ENCODE assay signal across 11 cellular contexts in the genomic region with DNA sequence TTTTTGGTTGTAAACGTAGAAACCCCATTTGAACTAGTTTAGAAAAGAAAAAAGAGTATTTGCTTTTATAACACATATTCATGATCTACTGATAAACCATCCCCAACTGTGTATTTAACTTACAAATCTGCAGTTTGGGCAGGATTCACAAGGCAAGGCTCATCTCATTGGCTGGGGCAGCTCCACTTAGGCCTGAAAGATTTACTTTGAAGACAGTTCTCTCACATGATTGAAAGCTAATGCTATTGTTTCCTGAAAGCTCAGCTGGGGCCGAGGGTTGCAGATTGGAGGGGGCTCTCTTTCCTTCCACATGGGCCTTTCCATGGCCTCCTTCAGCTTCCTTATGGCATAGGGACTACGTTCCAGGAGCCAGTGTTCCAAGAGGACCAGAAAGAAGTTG. TPM values are rescaled to one million over a fixed set of nuclear protein-coding genes. Genes with fewer than 3 reads are reported as not detected.
DNase-seq lines count a peak whose midpoint lies in the region; ATAC-seq and TF ChIP-seq lines count a peak whose summit lies in the region.
"Had no signal": no experiment of that assay in that cellular context is flagged by ENCODE, and none has a peak within 500 bp of the region (broad histone marks: within the 10 kb centered on the region; RNA-seq: fewer than 3 reads in every experiment).

No MANE protein-coding gene starts in this region.

- no peaks in the 10 kb centered on the region for H3K36me3 ChIP-seq in BE2C

- peak overlapping the region; percentile 93 for H3K27ac Mint-ChIP-seq in activated T-cell treated with anti-CD3 and anti-CD28 coated beads, Interleukin-2, amount 50 U/mL, for 72 hours
- peak overlapping the region; percentile 94 for H3K27ac Mint-ChIP-seq in activated CD8-positive, alpha-beta T cell treated with anti-CD3 and anti-CD28 coated beads for 36 hours
- peak overlapping the region; percentile 95 for H3K27ac Mint-ChIP-seq in stimulated activated effector memory CD8-positive, alpha-beta T cell treated with anti-CD3 and anti-CD28 coated beads, Interleukin-12 subunit alpha, Interleukin-12 subunit beta, amount 100 ng/mL, for 72 hours
- H3K27ac Mint-ChIP-seq: WTC11 had no signal

- H3K36me3 Mint-ChIP-seq in activated T-cell treated with anti-CD3 and anti-CD28 coated beads, Interleukin-2, amount 50 U/mL, for 72 hours (ENCODE audit: insufficient read depth in 2 of 2), result peaks cover 6 to 26% of the 10 kb centered on the region in 2 donors
- peaks cover 32% of the 10 kb centered on the region for H3K36me3 Mint-ChIP-seq in activated CD8-positive, alpha-beta T cell treated with anti-CD3 and anti-CD28 coated beads for 36 hours (ENCODE audit: low read depth)
- H3K36me3 Mint-ChIP-seq in stimulated activated effector memory CD8-positive, alpha-beta T cell treated with anti-CD3 and anti-CD28 coated beads, Interleukin-12 subunit alpha, Interleukin-12 subunit beta, amount 100 ng/mL, for 72 hours, result no peaks in the 10 kb centered on the region

- H3K4me1 ChIP-seq in BE2C, result no peaks in the 10 kb centered on the region

- CTCF ChIA-PET in activated CD8-positive, alpha-beta T cell treated with anti-CD3 and anti-CD28 coated beads for 36 hours (lab: Charles Lee), result interaction anchor here (1.5 to 1.7 kb wide), 2 partner anchors 14 to 83 kb away, joined by 4 to 6 read pairs; no protein-coding TSS in a partner anchor

- H3K4me1 Mint-ChIP-seq in activated T-cell treated with anti-CD3 and anti-CD28 coated beads, Interleukin-2, amount 50 U/mL, for 72 hours (ENCODE audit: low read depth), result peaks cover 44% of the 10 kb centered on the region
- peaks cover 55% of the 10 kb centered on the region for H3K4me1 Mint-ChIP-seq in activated CD8-positive, alpha-beta T cell treated with anti-CD3 and anti-CD28 coated beads for 36 hours (ENCODE audit: low read depth)
- H3K4me1 Mint-ChIP-seq in stimulated activated effector memory CD8-positive, alpha-beta T cell treated with anti-CD3 and anti-CD28 coated beads, Interleukin-12 subunit alpha, Interleukin-12 subunit beta, amount 100 ng/mL, for 72 hours, result peaks cover 39% of the 10 kb centered on the region

- H3K27me3 ChIP-seq in BE2C, result no peaks in the 10 kb centered on the region

- peak overlapping the region; percentile 65 to 84 for H3K4me3 Mint-ChIP-seq in activated T-cell treated with anti-CD3 and anti-CD28 coated beads, Interleukin-2, amount 50 U/mL, for 72 hours
- peak overlapping the region; percentile 72 for H3K4me3 Mint-ChIP-seq in activated CD8-positive, alpha-beta T cell treated with anti-CD3 and anti-CD28 coated beads for 36 hours
- H3K4me3 Mint-ChIP-seq in stimulated activated effector memory CD8-positive, alpha-beta T cell treated with anti-CD3 and anti-CD28 coated beads, Interleukin-12 subunit alpha, Interleukin-12 subunit beta, amount 100 ng/mL, for 72 hours, result peak overlapping the region; percentile 64
- H3K4me3 Mint-ChIP-seq: WTC11 had no signal

- no peak overlapping the region for H3K27ac ChIP-seq in caudate nucleus (ENCODE audit: low read depth, low read length)

- no peak overlapping the region for H3K4me3 ChIP-seq in BE2C (ENCODE audit: low read depth, low read length)
- H3K4me3 ChIP-seq: smooth muscle cell had no signal

- H3K9me3 Mint-ChIP-seq in activated T-cell treated with anti-CD3 and anti-CD28 coated beads, Interleukin-2, amount 50 U/mL, for 72 hours, result peaks cover 3% of the 10 kb centered on the region in 2 donors
- peaks cover 6% of the 10 kb centered on the region for H3K9me3 Mint-ChIP-seq in activated CD8-positive, alpha-beta T cell treated with anti-CD3 and anti-CD28 coated beads for 36 hours
- peaks cover 3% of the 10 kb centered on the region for H3K9me3 Mint-ChIP-seq in stimulated activated effector memory CD8-positive, alpha-beta T cell treated with anti-CD3 and anti-CD28 coated beads, Interleukin-12 subunit alpha, Interleukin-12 subunit beta, amount 100 ng/mL, for 72 hours

- POLR2A ChIA-PET in activated CD8-positive, alpha-beta T cell treated with anti-CD3 and anti-CD28 coated beads for 36 hours (lab: Charles Lee), result interaction anchor here (0.6 kb wide), 1 partner anchor 47 kb away, joined by 3 read pairs; no protein-coding TSS in a partner anchor

- peak in 1 of 2 donors; percentile 21 for ATAC-seq in activated T-cell treated with anti-CD3 and anti-CD28 coated beads, Interleukin-2, amount 50 U/mL, for 72 hours (replicated peaks in 1 of 2)
- peak; percentile 41 for ATAC-seq in HG02885 (IDR thresholded peaks at IDR 0.05; ENCODE audit: poor library complexity, unreplicated experiment)
- no peak for ATAC-seq in activated CD8-positive, alpha-beta T cell treated with anti-CD3 and anti-CD28 coated beads for 36 hours
- no peak for ATAC-seq in stimulated activated effector memory CD8-positive, alpha-beta T cell treated with anti-CD3 and anti-CD28 coated beads, Interleukin-12 subunit alpha, Interleukin-12 subunit beta, amount 100 ng/mL, for 72 hours
- ATAC-seq: WTC11 had no signal

- H3K27me3 Mint-ChIP-seq in activated T-cell treated with anti-CD3 and anti-CD28 coated beads, Interleukin-2, amount 50 U/mL, for 72 hours (ENCODE audit: low read depth), result no peaks in the 10 kb centered on the region
- H3K27me3 Mint-ChIP-seq in activated CD8-positive, alpha-beta T cell treated with anti-CD3 and anti-CD28 coated beads for 36 hours, result no peaks in the 10 kb centered on the region

- TF ChIP-seq CTCF in activated CD8-positive, alpha-beta T cell treated with anti-CD3 and anti-CD28 coated beads for 36 hours (IDR thresholded peaks at IDR 0.05), result no peak
- TF ChIP-seq CTCF in BE2C (IDR thresholded peaks at IDR 0.05; ENCODE audit: low read depth, low read length), result no peak

- intact Hi-C loops in activated CD8-positive, alpha-beta T cell treated with anti-CD3 and anti-CD28 coated beads for 36 hours (cut with micrococcal nuclease), result loop anchor here (5.0 kb wide), 1 partner anchor 46 kb away; no protein-coding TSS in a partner anchor

- DNase-seq in activated T-cell treated with anti-CD3 and anti-CD28 coated beads, Interleukin-2, amount 50 U/mL, for 72 hours, result no peak
- DNase-seq in activated T-cell treated with anti-CD3 and anti-CD28 coated beads, Interleukin-2, amount 50 U/mL, for 1 hour, result no peak
- peak; percentile 15 for DNase-seq in activated CD8-positive, alpha-beta T cell treated with anti-CD3 and anti-CD28 coated beads for 36 hours
- no peak for DNase-seq in stimulated activated effector memory CD8-positive, alpha-beta T cell treated with anti-CD3 and anti-CD28 coated beads, Interleukin-12 subunit alpha, Interleukin-12 subunit beta, amount 100 ng/mL, for 72 hours (ENCODE audit: low spot score in 2 of 2)
- no peak for DNase-seq in HUDEP-2 (lab: John Stamatoyannopoulos, UW; ENCODE audit: unreplicated experiment in 76 of 76)
- DNase-seq in caudate nucleus (lab: John Stamatoyannopoulos, UW), result no peak
- DNase-seq in BE2C, result no peak

- no peaks in the 10 kb centered on the region for H3K9me3 ChIP-seq in BE2C

RNA-seq across cellular contexts. Expression of gene ARHGAP15, which starts 47.4 kb away (rescaled TPM):
- total RNA-seq in activated T-cell treated with anti-CD3 and anti-CD28 coated beads, Interleukin-2, amount 50 U/mL, for 72 hours, result 100 to 1,000 TPM in 1 of 2 donors, 10 to 100 TPM in 1; 94.6 to 111 TPM
- 10 to 100 TPM; 71.3 to 72.8 TPM for total RNA-seq in activated CD8-positive, alpha-beta T cell treated with anti-CD3 and anti-CD28 coated beads for 36 hours
- polyA plus RNA-seq in BE2C (2012; ENCODE audit: insufficient read depth, insufficient read length, low read depth), result 1.9 TPM
- total RNA-seq: M059J, smooth muscle cell had no signal
- polyA plus RNA-seq: smooth muscle cell had no signal
